In genomic region chr17:17496189-17497064, GRCh38 we compare ENCODE assay signal across 8 cellular contexts. TPM values are rescaled to one million over a fixed set of nuclear protein-coding genes. Genes with fewer than 3 reads are reported as not detected.
A peak's percentile ranks its signal among the peaks of the same experiment; 100 is the strongest.
DNase-seq lines count a peak whose midpoint lies in the region; ATAC-seq, FAIRE-seq and TF ChIP-seq lines count a peak whose summit lies in the region.

Gene RASD1, minus strand, starts transcription at chr17:17496395. Its CDS starts 214 bp downstream, at chr17:17496181.

- FAIRE-seq in kidney (lab: Jason Lieb, UNC) = no peak

- TF ChIP-seq CTCF in GM12865 (IDR thresholded peaks at IDR 0.05; ENCODE audit: insufficient read depth, low read depth, low read length, missing control alignments) = peak; percentile 82
- peak; percentile 89 for TF ChIP-seq CTCF in kidney (IDR thresholded peaks at IDR 0.05; ENCODE audit: borderline replicate concordance, extremely low read depth, insufficient read depth)

- H3K9ac ChIP-seq in kidney (ENCODE audit: low read length in 2 of 2) = peak within 1 kb of the TSS; percentile 72 to 96

- H3K36me3 ChIP-seq in kidney (ENCODE audit: control insufficient read depth in 1 of 2, insufficient read depth in 2 of 2, low read length in 2 of 2) = peaks cover 3% of the 10 kb centered on the region in 2 donors

- DNase-seq in GM12865 (ENCODE audit: low read depth) = peak; percentile 71
- peak; percentile 3 for DNase-seq in NCI-H2081 treated with DMSO at 0.1 percent for 48 hours (lab: John Stamatoyannopoulos, UW)
- DNase-seq in activated CD4-positive, CD25-positive, alpha-beta regulatory T cell (lab: John Stamatoyannopoulos, UW) = peak; percentile 58 to 68 (median 65)
- DNase-seq in central memory CD4-positive, alpha-beta T cell = peak; percentile 70
- peak; percentile 98 for DNase-seq in kidney
- DNase-seq in stimulated activated CD4-positive, alpha-beta T cell treated with anti-CD3 and anti-CD28 coated beads, Interleukin-15, amount 100 ng/mL, for 1 hour (ENCODE audit: low read depth in 1 of 2, low spot score in 1 of 2) = peak; percentile 62 to 74
- DNase-seq in NK-92 (lab: John Stamatoyannopoulos, UW; ENCODE audit: unreplicated experiment) = no peak

- peaks cover 0 to 9% of the 10 kb centered on the region in 2 donors for H3K4me1 ChIP-seq in kidney (ENCODE audit: control insufficient read depth in 1 of 2, insufficient read depth in 1 of 2, low read depth in 1 of 2, low read length in 2 of 2)

- intact Hi-C loops in kidney (cut with DNase I) = no loop called here

- H3K4me3 ChIP-seq in GM12865 (ENCODE audit: low read depth, low read length) (peak within 1 kb of the TSS; percentile 54), kidney (ENCODE audit: low read length in 2 of 2) (peak within 1 kb of the TSS; percentile 74 to 77)

- no peaks in the 10 kb centered on the region for H3K9me3 ChIP-seq in kidney (ENCODE audit: control insufficient read depth in 1 of 2, low read length in 2 of 2)

- peak within 1 kb of the TSS; percentile 90 to 94 for H3K27ac ChIP-seq in kidney (ENCODE audit: low read depth in 2 of 2, low read length in 2 of 2)

- peak; percentile 72 for ATAC-seq in HG02798 (IDR thresholded peaks at IDR 0.05; ENCODE audit: poor library complexity, unreplicated experiment)

RNA-seq across cellular contexts. Expression of gene RASD1, which starts in this region (rescaled TPM):
- total RNA-seq in kidney = 147 TPM
- 103 TPM for polyA plus RNA-seq in kidney (ENCODE audit: insufficient read depth, low read depth, low replicate concordance)
